1 cellular context compared by ENCODE assay signal in genomic region chr13:101408992-101409656, GRCh38.
TF ChIP-seq lines count a peak whose summit lies in the region.

No MANE protein-coding gene starts in this region.

TF ChIP-seq in GM23338, 12 proteins besides CTCF, POLR2A, EP300 and RAD21:
- no peak for TF ChIP-seq ZNF331 (CRISPR knock-in tag; IDR thresholded peaks at IDR 0.05; ENCODE audit: low read depth)
- TF ChIP-seq POLR2AphosphoS5 (IDR thresholded peaks at IDR 0.05; ENCODE audit: low read depth), result no peak
- TF ChIP-seq, protein P1, sequence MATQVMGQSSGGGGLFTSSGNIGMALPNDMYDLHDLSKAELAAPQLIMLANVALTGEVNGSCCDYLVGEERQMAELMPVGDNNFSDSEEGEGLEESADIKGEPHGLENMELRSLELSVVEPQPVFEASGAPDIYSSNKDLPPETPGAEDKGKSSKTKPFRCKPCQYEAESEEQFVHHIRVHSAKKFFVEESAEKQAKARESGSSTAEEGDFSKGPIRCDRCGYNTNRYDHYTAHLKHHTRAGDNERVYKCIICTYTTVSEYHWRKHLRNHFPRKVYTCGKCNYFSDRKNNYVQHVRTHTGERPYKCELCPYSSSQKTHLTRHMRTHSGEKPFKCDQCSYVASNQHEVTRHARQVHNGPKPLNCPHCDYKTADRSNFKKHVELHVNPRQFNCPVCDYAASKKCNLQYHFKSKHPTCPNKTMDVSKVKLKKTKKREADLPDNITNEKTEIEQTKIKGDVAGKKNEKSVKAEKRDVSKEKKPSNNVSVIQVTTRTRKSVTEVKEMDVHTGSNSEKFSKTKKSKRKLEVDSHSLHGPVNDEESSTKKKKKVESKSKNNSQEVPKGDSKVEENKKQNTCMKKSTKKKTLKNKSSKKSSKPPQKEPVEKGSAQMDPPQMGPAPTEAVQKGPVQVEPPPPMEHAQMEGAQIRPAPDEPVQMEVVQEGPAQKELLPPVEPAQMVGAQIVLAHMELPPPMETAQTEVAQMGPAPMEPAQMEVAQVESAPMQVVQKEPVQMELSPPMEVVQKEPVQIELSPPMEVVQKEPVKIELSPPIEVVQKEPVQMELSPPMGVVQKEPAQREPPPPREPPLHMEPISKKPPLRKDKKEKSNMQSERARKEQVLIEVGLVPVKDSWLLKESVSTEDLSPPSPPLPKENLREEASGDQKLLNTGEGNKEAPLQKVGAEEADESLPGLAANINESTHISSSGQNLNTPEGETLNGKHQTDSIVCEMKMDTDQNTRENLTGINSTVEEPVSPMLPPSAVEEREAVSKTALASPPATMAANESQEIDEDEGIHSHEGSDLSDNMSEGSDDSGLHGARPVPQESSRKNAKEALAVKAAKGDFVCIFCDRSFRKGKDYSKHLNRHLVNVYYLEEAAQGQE (IDR thresholded peaks at IDR 0.05; ENCODE audit: unreplicated experiment), result no peak
- no peak for TF ChIP-seq ZNF114 (CRISPR knock-in tag; IDR thresholded peaks at IDR 0.05)
- no peak for TF ChIP-seq JUNB (IDR thresholded peaks at IDR 0.05; ENCODE audit: unreplicated experiment)
- TF ChIP-seq NANOG (IDR thresholded peaks at IDR 0.05; ENCODE audit: borderline replicate concordance), result no peak
- no peak for TF ChIP-seq STAT1 (IDR thresholded peaks at IDR 0.05; ENCODE audit: unreplicated experiment)
- no peak for TF ChIP-seq CREB1 (CRISPR knock-in tag; IDR thresholded peaks at IDR 0.05; ENCODE audit: low read depth)
- no peak for TF ChIP-seq EZH2phosphoT487 (IDR thresholded peaks at IDR 0.05; ENCODE audit: unreplicated experiment)
- no peak for TF ChIP-seq EZH2 (IDR thresholded peaks at IDR 0.05; ENCODE audit: low read depth, unreplicated experiment)
- TF ChIP-seq, protein P2, sequence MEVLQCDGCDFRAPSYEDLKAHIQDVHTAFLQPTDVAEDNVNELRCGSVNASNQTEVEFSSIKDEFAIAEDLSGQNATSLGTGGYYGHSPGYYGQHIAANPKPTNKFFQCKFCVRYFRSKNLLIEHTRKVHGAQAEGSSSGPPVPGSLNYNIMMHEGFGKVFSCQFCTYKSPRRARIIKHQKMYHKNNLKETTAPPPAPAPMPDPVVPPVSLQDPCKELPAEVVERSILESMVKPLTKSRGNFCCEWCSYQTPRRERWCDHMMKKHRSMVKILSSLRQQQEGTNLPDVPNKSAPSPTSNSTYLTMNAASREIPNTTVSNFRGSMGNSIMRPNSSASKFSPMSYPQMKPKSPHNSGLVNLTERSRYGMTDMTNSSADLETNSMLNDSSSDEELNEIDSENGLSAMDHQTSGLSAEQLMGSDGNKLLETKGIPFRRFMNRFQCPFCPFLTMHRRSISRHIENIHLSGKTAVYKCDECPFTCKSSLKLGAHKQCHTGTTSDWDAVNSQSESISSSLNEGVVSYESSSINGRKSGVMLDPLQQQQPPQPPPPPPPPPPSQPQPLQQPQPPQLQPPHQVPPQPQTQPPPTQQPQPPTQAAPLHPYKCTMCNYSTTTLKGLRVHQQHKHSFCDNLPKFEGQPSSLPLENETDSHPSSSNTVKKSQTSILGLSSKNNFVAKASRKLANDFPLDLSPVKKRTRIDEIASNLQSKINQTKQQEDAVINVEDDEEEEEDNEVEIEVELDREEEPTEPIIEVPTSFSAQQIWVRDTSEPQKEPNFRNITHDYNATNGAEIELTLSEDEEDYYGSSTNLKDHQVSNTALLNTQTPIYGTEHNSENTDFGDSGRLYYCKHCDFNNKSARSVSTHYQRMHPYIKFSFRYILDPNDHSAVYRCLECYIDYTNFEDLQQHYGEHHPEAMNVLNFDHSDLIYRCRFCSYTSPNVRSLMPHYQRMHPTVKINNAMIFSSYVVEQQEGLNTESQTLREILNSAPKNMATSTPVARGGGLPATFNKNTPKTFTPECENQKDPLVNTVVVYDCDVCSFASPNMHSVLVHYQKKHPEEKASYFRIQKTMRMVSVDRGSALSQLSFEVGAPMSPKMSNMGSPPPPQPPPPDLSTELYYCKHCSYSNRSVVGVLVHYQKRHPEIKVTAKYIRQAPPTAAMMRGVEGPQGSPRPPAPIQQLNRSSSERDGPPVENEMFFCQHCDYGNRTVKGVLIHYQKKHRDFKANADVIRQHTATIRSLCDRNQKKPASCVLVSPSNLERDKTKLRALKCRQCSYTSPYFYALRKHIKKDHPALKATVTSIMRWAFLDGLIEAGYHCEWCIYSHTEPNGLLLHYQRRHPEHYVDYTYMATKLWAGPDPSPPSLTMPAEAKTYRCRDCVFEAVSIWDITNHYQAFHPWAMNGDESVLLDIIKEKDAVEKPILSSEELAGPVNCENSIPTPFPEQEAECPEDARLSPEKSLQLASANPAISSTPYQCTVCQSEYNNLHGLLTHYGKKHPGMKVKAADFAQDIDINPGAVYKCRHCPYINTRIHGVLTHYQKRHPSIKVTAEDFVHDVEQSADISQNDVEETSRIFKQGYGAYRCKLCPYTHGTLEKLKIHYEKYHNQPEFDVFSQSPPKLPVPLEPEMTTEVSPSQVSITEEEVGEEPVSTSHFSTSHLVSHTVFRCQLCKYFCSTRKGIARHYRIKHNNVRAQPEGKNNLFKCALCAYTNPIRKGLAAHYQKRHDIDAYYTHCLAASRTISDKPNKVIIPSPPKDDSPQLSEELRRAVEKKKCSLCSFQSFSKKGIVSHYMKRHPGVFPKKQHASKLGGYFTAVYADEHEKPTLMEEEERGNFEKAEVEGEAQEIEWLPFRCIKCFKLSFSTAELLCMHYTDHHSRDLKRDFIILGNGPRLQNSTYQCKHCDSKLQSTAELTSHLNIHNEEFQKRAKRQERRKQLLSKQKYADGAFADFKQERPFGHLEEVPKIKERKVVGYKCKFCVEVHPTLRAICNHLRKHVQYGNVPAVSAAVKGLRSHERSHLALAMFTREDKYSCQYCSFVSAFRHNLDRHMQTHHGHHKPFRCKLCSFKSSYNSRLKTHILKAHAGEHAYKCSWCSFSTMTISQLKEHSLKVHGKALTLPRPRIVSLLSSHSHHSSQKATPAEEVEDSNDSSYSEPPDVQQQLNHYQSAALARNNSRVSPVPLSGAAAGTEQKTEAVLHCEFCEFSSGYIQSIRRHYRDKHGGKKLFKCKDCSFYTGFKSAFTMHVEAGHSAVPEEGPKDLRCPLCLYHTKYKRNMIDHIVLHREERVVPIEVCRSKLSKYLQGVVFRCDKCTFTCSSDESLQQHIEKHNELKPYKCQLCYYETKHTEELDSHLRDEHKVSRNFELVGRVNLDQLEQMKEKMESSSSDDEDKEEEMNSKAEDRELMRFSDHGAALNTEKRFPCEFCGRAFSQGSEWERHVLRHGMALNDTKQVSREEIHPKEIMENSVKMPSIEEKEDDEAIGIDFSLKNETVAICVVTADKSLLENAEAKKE (CRISPR knock-in tag; IDR thresholded peaks at IDR 0.05), result no peak
- TF ChIP-seq ETS1 (IDR thresholded peaks at IDR 0.05), result no peak
